ENCODE assay signal across 11 cellular contexts in genomic region chr6:1952726-1953360, GRCh38.
DNase-seq lines count a peak whose midpoint lies in the region; ATAC-seq and TF ChIP-seq lines count a peak whose summit lies in the region.
"Had no signal": no experiment of that assay in that cellular context is flagged by ENCODE, and none has a peak within 500 bp of the region (broad histone marks: within the 10 kb centered on the region; RNA-seq: fewer than 3 reads in every experiment).

No MANE protein-coding gene starts in this region.

- H3K4me3 Mint-ChIP-seq in stimulated activated naive CD8-positive, alpha-beta T cell treated with anti-CD3 and anti-CD28 coated beads, Interleukin-15, amount 100 ng/mL, for 72 hours = no peak overlapping the region
- H3K4me3 Mint-ChIP-seq: naive thymus-derived CD8-positive, alpha-beta T cell had no signal

- no peaks in the 10 kb centered on the region for H3K9me3 Mint-ChIP-seq in stimulated activated naive CD8-positive, alpha-beta T cell treated with anti-CD3 and anti-CD28 coated beads, Interleukin-15, amount 100 ng/mL, for 72 hours
- H3K9me3 Mint-ChIP-seq: naive thymus-derived CD8-positive, alpha-beta T cell had no signal

- H3K4me1 ChIP-seq in smooth muscle cell (ENCODE audit: low read depth) = no peaks in the 10 kb centered on the region

- no peaks in the 10 kb centered on the region for H3F3A ChIP-seq in smooth muscle cell (ENCODE audit: low read depth)

- ATAC-seq in SK-N-SH treated with all-trans-retinoic acid at 6 μM for 48 hours (peak; percentile 99), GM18873 (IDR thresholded peaks at IDR 0.05; ENCODE audit: low FRiP score, unreplicated experiment) (no peak), HG02973 (IDR thresholded peaks at IDR 0.05; ENCODE audit: unreplicated experiment) (no peak)
- ATAC-seq in stimulated activated naive CD8-positive, alpha-beta T cell treated with anti-CD3 and anti-CD28 coated beads, Interleukin-15, amount 100 ng/mL, for 72 hours = no peak
- ATAC-seq: naive thymus-derived CD8-positive, alpha-beta T cell had no signal

- H3K9me3 ChIP-seq in smooth muscle cell (replicated peaks; ENCODE audit: low read depth) = no peaks in the 10 kb centered on the region

- DNase-seq in H4 (ENCODE audit: low spot score) (peak; percentile 86), fibroblast of peridontal ligament (ENCODE audit: extremely low read depth) (peak; percentile 89), smooth muscle cell (lab: John Stamatoyannopoulos, UW; ENCODE audit: unreplicated experiment) (no peak)
- no peak for DNase-seq in stimulated activated CD4-positive, alpha-beta T cell treated with anti-CD3 and anti-CD28 coated beads, Interleukin-4, amount 100 ng/mL, for 24 hours
- DNase-seq in stimulated activated naive CD8-positive, alpha-beta T cell treated with anti-CD3 and anti-CD28 coated beads, Interleukin-15, amount 100 ng/mL, for 72 hours = no peak
- DNase-seq: naive thymus-derived CD8-positive, alpha-beta T cell; NCI-H187; WERI-Rb-1 had no signal

- no peak overlapping the region for H3K4me3 ChIP-seq in smooth muscle cell

- H3K4me1 Mint-ChIP-seq in stimulated activated naive CD8-positive, alpha-beta T cell treated with anti-CD3 and anti-CD28 coated beads, Interleukin-15, amount 100 ng/mL, for 72 hours = no peaks in the 10 kb centered on the region
- H3K4me1 Mint-ChIP-seq: naive thymus-derived CD8-positive, alpha-beta T cell had no signal

- H3K36me3 ChIP-seq in smooth muscle cell (ENCODE audit: low read depth) = no peaks in the 10 kb centered on the region
- H3K36me3 ChIP-seq: WERI-Rb-1 had no signal

- H2AFZ ChIP-seq in smooth muscle cell (ENCODE audit: low read depth) = no peak overlapping the region

- WGBS in smooth muscle cell (ENCODE audit: low lambda C conversion rate) = 69% methylated on average over 14 of the region's 14 CpGs

- no peaks in the 10 kb centered on the region for H3K27me3 Mint-ChIP-seq in stimulated activated naive CD8-positive, alpha-beta T cell treated with anti-CD3 and anti-CD28 coated beads, Interleukin-15, amount 100 ng/mL, for 72 hours
- H3K27me3 Mint-ChIP-seq: naive thymus-derived CD8-positive, alpha-beta T cell had no signal

- H3K27me3 ChIP-seq in smooth muscle cell (ENCODE audit: low read depth) = no peaks in the 10 kb centered on the region

- H3K9ac ChIP-seq in smooth muscle cell (ENCODE audit: low read depth) = peak overlapping the region; percentile 48

- H3K4me2 ChIP-seq in smooth muscle cell = peak overlapping the region; percentile 10

- H3K79me2 ChIP-seq in smooth muscle cell (ENCODE audit: low read depth) = no peaks in the 10 kb centered on the region

- no peak for TF ChIP-seq CTCF in smooth muscle cell (IDR thresholded peaks at IDR 0.05; ENCODE audit: borderline replicate concordance, insufficient read depth, poor library complexity, severe bottlenecking)

- H4K20me1 ChIP-seq in smooth muscle cell (ENCODE audit: low read depth) = no peaks in the 10 kb centered on the region

- H3K27ac ChIP-seq in smooth muscle cell (ENCODE audit: low read depth) = peak overlapping the region; percentile 60
- H3K27ac ChIP-seq: WERI-Rb-1 had no signal

- H3K27ac Mint-ChIP-seq in stimulated activated naive CD8-positive, alpha-beta T cell treated with anti-CD3 and anti-CD28 coated beads, Interleukin-15, amount 100 ng/mL, for 72 hours = no peak overlapping the region
- H3K27ac Mint-ChIP-seq: naive thymus-derived CD8-positive, alpha-beta T cell had no signal

TF ChIP-seq in SK-N-SH treated with all-trans-retinoic acid at 6 μM for 48 hours, 23 proteins besides CTCF, POLR2A, EP300 and RAD21 (continues in another document):
- TF ChIP-seq CREB5 (CRISPR knock-in tag; IDR thresholded peaks at IDR 0.05; ENCODE audit: low read depth) (no peak), GLIS3 (CRISPR knock-in tag; IDR thresholded peaks at IDR 0.05) (no peak), ZFP3 (CRISPR knock-in tag; IDR thresholded peaks at IDR 0.05) (no peak), ZNF70 (CRISPR knock-in tag; IDR thresholded peaks at IDR 0.05) (no peak), ZNF8 (CRISPR knock-in tag; IDR thresholded peaks at IDR 0.05) (no peak), CSDC2 (CRISPR knock-in tag; IDR thresholded peaks at IDR 0.05) (no peak), ESRRG (CRISPR knock-in tag; IDR thresholded peaks at IDR 0.05) (no peak), TSHZ2 (CRISPR knock-in tag; IDR thresholded peaks at IDR 0.05) (no peak), ZC3H10 (CRISPR knock-in tag; IDR thresholded peaks at IDR 0.05) (no peak), POU6F1 (CRISPR knock-in tag; IDR thresholded peaks at IDR 0.05; ENCODE audit: borderline replicate concordance, low read depth) (no peak), BACH2 (CRISPR knock-in tag; IDR thresholded peaks at IDR 0.05; ENCODE audit: borderline replicate concordance) (no peak), PATZ1 (CRISPR knock-in tag; IDR thresholded peaks at IDR 0.05; ENCODE audit: borderline replicate concordance) (no peak), ARNTL (CRISPR knock-in tag; IDR thresholded peaks at IDR 0.05; ENCODE audit: borderline replicate concordance, low read depth) (no peak), OSR1 (CRISPR knock-in tag; IDR thresholded peaks at IDR 0.05) (no peak), SNAI2 (CRISPR knock-in tag; IDR thresholded peaks at IDR 0.05) (no peak), TCF4 (CRISPR knock-in tag; IDR thresholded peaks at IDR 0.05; ENCODE audit: borderline replicate concordance) (no peak), ZFP30 (CRISPR knock-in tag; IDR thresholded peaks at IDR 0.05) (no peak), ZNF565 (CRISPR knock-in tag; conservative IDR thresholded peaks at IDR 0.05; ENCODE audit: low read depth) (no peak), TOX (CRISPR knock-in tag; IDR thresholded peaks at IDR 0.05; ENCODE audit: borderline replicate concordance) (no peak)

Comparison
In these comparisons a context has a peak if more than half of its experiments do, and no peak if none do; other contexts are left out.
1. DNase-seq: peak in H4 (single experiment) and fibroblast of peridontal ligament (single experiment); none in smooth muscle cell (single experiment), stimulated activated CD4-positive, alpha-beta T cell treated with anti-CD3 and anti-CD28 coated beads, Interleukin-4, amount 100 ng/mL, for 24 hours (single experiment) and stimulated activated naive CD8-positive, alpha-beta T cell treated with anti-CD3 and anti-CD28 coated beads, Interleukin-15, amount 100 ng/mL, for 72 hours (0 of 2).